1 cellular context compared by ENCODE assay signal in genomic region chr5:34501840-34502239, GRCh38.
TF ChIP-seq lines count a peak whose summit lies in the region.

No MANE protein-coding gene starts in this region.

TF ChIP-seq in GM23338, 12 proteins besides CTCF, POLR2A, EP300 and RAD21 (continued from another document):
- no peak for TF ChIP-seq ZNF462 (CRISPR knock-in tag; IDR thresholded peaks at IDR 0.05)
- no peak for TF ChIP-seq POLR2AphosphoS5 (IDR thresholded peaks at IDR 0.05; ENCODE audit: low read depth)
- TF ChIP-seq ZNF331 (CRISPR knock-in tag; IDR thresholded peaks at IDR 0.05; ENCODE audit: low read depth), result no peak
- TF ChIP-seq REST (IDR thresholded peaks at IDR 0.05; ENCODE audit: unreplicated experiment), result no peak
- TF ChIP-seq EZH2phosphoT487 (IDR thresholded peaks at IDR 0.05; ENCODE audit: unreplicated experiment), result no peak
